In the genomic region with DNA sequence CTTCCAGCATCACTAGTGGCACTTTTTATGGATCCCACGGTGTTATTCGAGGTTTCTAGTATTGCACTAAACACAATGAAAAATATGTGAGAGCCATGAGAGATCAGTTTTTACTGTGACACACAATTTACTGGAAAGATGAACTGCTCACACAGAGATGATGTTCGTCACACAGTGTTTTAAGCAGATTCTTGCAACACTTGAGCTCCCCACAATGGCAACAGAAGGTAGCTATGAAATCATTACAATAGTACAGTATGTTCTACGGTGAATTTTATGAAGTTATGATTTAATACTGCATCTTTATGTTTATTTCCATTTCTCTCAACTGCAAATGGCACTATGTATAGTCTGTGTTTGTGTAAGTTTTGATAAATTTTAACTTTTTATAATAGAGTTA, we compare ENCODE assay signal across 14 cellular contexts. TPM values are rescaled to one million over a fixed set of nuclear protein-coding genes. Genes with fewer than 3 reads are reported as not detected.
DNase-seq lines count a peak whose midpoint lies in the region; ATAC-seq and TF ChIP-seq lines count a peak whose summit lies in the region.
"Had no signal": no experiment of that assay in that cellular context is flagged by ENCODE, and none has a peak within 500 bp of the region (broad histone marks: within the 10 kb centered on the region; RNA-seq: fewer than 3 reads in every experiment).

No MANE protein-coding gene starts in this region.

- H3K4me1 ChIP-seq in suprapubic skin (peaks cover 2% of the 10 kb centered on the region), mesendoderm (ENCODE audit: control insufficient read depth, low read depth, low read length) (no peaks in the 10 kb centered on the region)
- H3K4me1 ChIP-seq: body of pancreas had no signal

- peak; percentile 67 for ATAC-seq in Right ventricle myocardium superior (ENCODE audit: poor library complexity)
- no peak for ATAC-seq in Right ventricle myocardium inferior
- 0 out of 3 replicates have a peak, but pooled peaks have one; percentile 27 for ATAC-seq in SK-N-SH treated with all-trans-retinoic acid at 6 μM for 48 hours
- no peak for ATAC-seq in HG03469 (IDR thresholded peaks at IDR 0.05; ENCODE audit: unreplicated experiment)
- ATAC-seq: body of pancreas; stimulated activated memory B cell treated with anti-CD40 and anti-IgM and Interleukin-4, amounts not matched to agents 10 μg/mL and 1 μg/mL and 100 μg/mL, for 72 hours had no signal

- 55% methylated on average over 4 of the region's 4 CpGs for WGBS in suprapubic skin
- WGBS in mesendoderm (ENCODE audit: extremely low coverage, insufficient coverage, low lambda C conversion rate) = no CpG with 5 or more reads among the region's 4 CpGs

- intact Hi-C loops in Right ventricle myocardium superior (cut with DNase I) (no loop called here), Right ventricle myocardium inferior (cut with DNase I) (no loop called here)

- TF ChIP-seq EP300 in suprapubic skin (IDR thresholded peaks at IDR 0.05) = peak; percentile 75

- TF ChIP-seq CTCF in suprapubic skin (IDR thresholded peaks at IDR 0.05) = no peak

- no peak for TF ChIP-seq POLR2A in suprapubic skin (IDR thresholded peaks at IDR 0.05)

- H3K18ac ChIP-seq in mesendoderm (ENCODE audit: low read length) = no peak overlapping the region

- H3K9me3 ChIP-seq in suprapubic skin = peaks cover 9% of the 10 kb centered on the region
- H3K9me3 ChIP-seq: body of pancreas had no signal

- no peak overlapping the region for H3K23ac ChIP-seq in mesendoderm (ENCODE audit: low read length)

- H2BK120ac ChIP-seq in mesendoderm (ENCODE audit: low read depth, low read length) = no peak overlapping the region

- no peak overlapping the region for H3K4me3 ChIP-seq in suprapubic skin
- no peak overlapping the region for H3K4me3 ChIP-seq in mesendoderm (ENCODE audit: low read length)
- H3K4me3 ChIP-seq: body of pancreas had no signal

- no peak overlapping the region for H4K8ac ChIP-seq in mesendoderm (ENCODE audit: low read depth, low read length)

- no peak overlapping the region for H2BK5ac ChIP-seq in mesendoderm (ENCODE audit: low read length)

- no peak overlapping the region for H4K5ac ChIP-seq in mesendoderm (ENCODE audit: low read length)

- no peak overlapping the region for H2BK15ac ChIP-seq in mesendoderm (replicated peaks; ENCODE audit: low read depth)

- H2AK5ac ChIP-seq in mesendoderm (ENCODE audit: low read length) = no peak overlapping the region

- H3K27me3 ChIP-seq in suprapubic skin (no peaks in the 10 kb centered on the region), mesendoderm (ENCODE audit: insufficient read depth, low read length, poor library complexity) (no peaks in the 10 kb centered on the region)
- H3K27me3 ChIP-seq: body of pancreas had no signal

- H3K79me1 ChIP-seq in mesendoderm (ENCODE audit: low read length) = no peaks in the 10 kb centered on the region

- no peak overlapping the region for H3K9ac ChIP-seq in mesendoderm (ENCODE audit: low read length)

- H3K79me2 ChIP-seq in mesendoderm (ENCODE audit: control insufficient read depth, insufficient read depth, low read length) = no peaks in the 10 kb centered on the region

- DNase-seq in Right ventricle myocardium superior (no peak), Right ventricle myocardium inferior (ENCODE audit: missing footprints) (no peak), fibroblast of gingiva (ENCODE audit: low read depth) (peak; percentile 84), suprapubic skin (ENCODE audit: low spot score in 2 of 2) (no peak), mesendoderm (no peak)
- DNase-seq in stimulated activated CD4-positive, alpha-beta T cell treated with anti-CD3 and anti-CD28 coated beads, Interleukin-4, amount 100 ng/mL, for 4 hours = no peak
- DNase-seq: activated CD4-positive, alpha-beta T cell treated with anti-CD3 and anti-CD28 coated beads, Interleukin-2, amount 50 U/mL, for 4 hours; NCI-H1417; stimulated activated CD4-positive, alpha-beta T cell treated with anti-CD3 and anti-CD28 coated beads, Interleukin-2, amount 100 ng/mL, for 24 hours; SW 1271 had no signal

- no peak overlapping the region for H3K4me2 ChIP-seq in mesendoderm (ENCODE audit: low read length)

- H3K4ac ChIP-seq in mesendoderm (ENCODE audit: low read depth, low read length) = no peak overlapping the region

- H3K56ac ChIP-seq in mesendoderm (ENCODE audit: low read length) = no peak overlapping the region

- H3K27ac ChIP-seq in suprapubic skin (no peak overlapping the region), mesendoderm (ENCODE audit: low read depth, low read length) (no peak overlapping the region)

- H3K36me3 ChIP-seq in suprapubic skin (no peaks in the 10 kb centered on the region), mesendoderm (ENCODE audit: control insufficient read depth, insufficient read depth, low read length) (no peaks in the 10 kb centered on the region)

TF ChIP-seq in SK-N-SH treated with all-trans-retinoic acid at 6 μM for 48 hours, 23 proteins besides CTCF, POLR2A, EP300 and RAD21:
- no peak for TF ChIP-seq ZC3H10 (CRISPR knock-in tag; IDR thresholded peaks at IDR 0.05)

RNA-seq across cellular contexts. Expression of a gene that starts 27.4 kb away (rescaled TPM):
- total RNA-seq in Right ventricle myocardium superior (6.0 TPM), Right ventricle myocardium inferior (6.3 TPM), suprapubic skin (10 to 100 TPM in 3 of 4 donors, 1 to 10 TPM in 1; 6.3 to 18.9 (median 12.5) TPM)
- polyA plus RNA-seq in mesendoderm (2013, experiment 1 of 2) = 0.41 TPM
- 0.31 TPM for polyA plus RNA-seq in mesendoderm (2013, experiment 2 of 2)

RNA-seq across cellular contexts. Expression of a gene that starts 34.8 kb away (rescaled TPM):
- total RNA-seq in Right ventricle myocardium superior = 8.5 TPM
- 9.7 TPM for total RNA-seq in Right ventricle myocardium inferior
- total RNA-seq in suprapubic skin = 10 to 100 TPM; 18.3 to 26.2 (median 22.7) TPM
- polyA plus RNA-seq in mesendoderm (2013, experiment 1 of 2) = 22.9 TPM
- polyA plus RNA-seq in mesendoderm (2013, experiment 2 of 2) = 22.1 TPM

Comparison
In these comparisons a context has a peak if more than half of its experiments do, and no peak if none do; other contexts are left out.
1. ATAC-seq: peak in Right ventricle myocardium superior (single experiment) and SK-N-SH treated with all-trans-retinoic acid at 6 μM for 48 hours (single experiment); none in Right ventricle myocardium inferior (single experiment) and HG03469 (single experiment).